ENCODE assay signal across 8 cellular contexts in the genomic region with DNA sequence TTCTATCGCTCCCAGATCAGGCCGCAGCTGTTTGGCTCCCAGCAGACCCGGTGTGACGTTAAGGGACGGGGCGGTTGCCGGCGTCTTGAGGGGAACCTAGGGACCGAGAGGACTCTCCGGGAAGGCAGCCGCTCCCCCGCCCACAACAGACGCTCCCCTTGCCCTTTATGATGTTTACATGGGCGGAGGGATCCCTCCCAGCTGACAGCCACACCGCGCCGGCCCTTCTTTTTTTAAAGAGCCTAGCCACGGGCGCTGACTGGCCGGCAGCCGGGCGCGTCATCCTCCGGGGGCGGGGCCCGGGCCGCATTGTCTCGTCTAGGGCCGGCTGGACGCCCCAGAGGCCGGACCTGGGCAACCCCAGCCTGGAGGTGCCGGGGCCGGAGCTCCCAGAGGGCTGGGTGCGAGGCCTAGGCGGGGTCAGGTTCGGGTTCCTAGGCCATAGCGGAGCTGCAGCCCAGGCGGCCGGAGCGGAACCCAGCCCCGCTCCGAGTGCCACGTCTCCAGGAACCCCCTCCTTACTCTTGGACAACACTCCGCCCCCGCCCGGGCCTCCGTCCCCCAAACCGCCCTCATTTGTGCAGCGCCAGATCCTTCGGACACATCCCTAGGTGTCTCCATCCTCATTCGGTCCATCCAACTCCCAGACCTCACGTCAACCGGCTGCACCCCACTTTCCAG. TPM values are rescaled to one million over a fixed set of nuclear protein-coding genes. Genes with fewer than 3 reads are reported as not detected.
DNase-seq lines count a peak whose midpoint lies in the region; ATAC-seq and TF ChIP-seq lines count a peak whose summit lies in the region.

Gene PCAT6 (plus strand): TSS at position 340 of the 681 bp plus-strand sequence.

- H2AFZ ChIP-seq in smooth muscle cell (ENCODE audit: low read depth) = peak within 1 kb of the TSS; percentile 99

- POLR2A ChIA-PET in A673 (lab: Charles Lee; ENCODE audit: low non-redundant PET) (no interaction called here), WTC11 (lab: Charles Lee) (interaction anchor here (0.5 to 2.2 kb wide), 14 partner anchors 9 to 480 kb away, joined by 3 to 32 read pairs (median 3); partner anchors contain the start of genes KLHL12 and TMEM183A)

- H3K4me3 ChIP-seq in A673 (ENCODE audit: low read depth, low read length, poor library complexity, severe bottlenecking) = peak within 1 kb of the TSS; percentile 65
- peak within 1 kb of the TSS; percentile 75 to 80 for H3K4me3 ChIP-seq in cardiac fibroblast (replicated peaks in 1 of 2; ENCODE audit: low read depth in 2 of 2, low read length in 2 of 2)
- peak within 1 kb of the TSS; percentile 76 for H3K4me3 ChIP-seq in smooth muscle cell

- 1% methylated on average over 43 of the region's 53 CpGs for WGBS in smooth muscle cell (ENCODE audit: low lambda C conversion rate)

- H3K36me3 Mint-ChIP-seq in WTC11 = no peaks in the 10 kb centered on the region
- no peaks in the 10 kb centered on the region for H3K36me3 Mint-ChIP-seq in immature natural killer cell

- H3K4me2 ChIP-seq in smooth muscle cell = peak within 1 kb of the TSS; percentile 95

- TF ChIP-seq CTCF in A673 (conservative IDR thresholded peaks at IDR 0.05; ENCODE audit: low read depth, low read length) = no peak
- no peak for TF ChIP-seq CTCF in WTC11 (IDR thresholded peaks at IDR 0.05)
- TF ChIP-seq CTCF in cardiac fibroblast (IDR thresholded peaks at IDR 0.05; ENCODE audit: low read depth, low read length) = no peak
- no peak for TF ChIP-seq CTCF in smooth muscle cell (IDR thresholded peaks at IDR 0.05; ENCODE audit: borderline replicate concordance, insufficient read depth, poor library complexity, severe bottlenecking)

- H4K20me1 ChIP-seq in smooth muscle cell (ENCODE audit: low read depth) = peaks cover 16% of the 10 kb centered on the region

- intact Hi-C loops in A673 (cut with micrococcal nuclease; ENCODE audit: unreplicated experiment) = no loop called here

- CTCF ChIA-PET in A673 (lab: Charles Lee) (no interaction called here), WTC11 (lab: Charles Lee) (interaction anchor here (1.5 to 1.7 kb wide), 2 partner anchors 51 to 229 kb away, joined by 4 to 5 read pairs; no protein-coding TSS in a partner anchor)

- H3K27me3 ChIP-seq in A673 (replicated peaks; ENCODE audit: insufficient read depth, low read depth, low read length, poor library complexity) = peaks cover 2% of the 10 kb centered on the region
- no peaks in the 10 kb centered on the region for H3K27me3 ChIP-seq in smooth muscle cell (ENCODE audit: low read depth)

- no peaks in the 10 kb centered on the region for H3K9me3 ChIP-seq in A673 (ENCODE audit: low read depth, low read length, poor library complexity, severe bottlenecking)
- H3K9me3 ChIP-seq in smooth muscle cell (replicated peaks; ENCODE audit: low read depth) = no peaks in the 10 kb centered on the region

- H3K9me3 Mint-ChIP-seq in WTC11 (no peaks in the 10 kb centered on the region), immature natural killer cell (no peaks in the 10 kb centered on the region)

- ATAC-seq in GM18867 (IDR thresholded peaks at IDR 0.05; ENCODE audit: unreplicated experiment) = peak; percentile 78
- peak; percentile 70 for ATAC-seq in HG03103 (IDR thresholded peaks at IDR 0.05; ENCODE audit: low read depth, unreplicated experiment)
- peak; percentile 82 for ATAC-seq in WTC11

- no peaks in the 10 kb centered on the region for H3K36me3 ChIP-seq in A673 (ENCODE audit: insufficient read depth, low read length, poor library complexity, severe bottlenecking)
- H3K36me3 ChIP-seq in smooth muscle cell (ENCODE audit: low read depth) = no peaks in the 10 kb centered on the region

- peaks cover 7% of the 10 kb centered on the region for H3K27me3 Mint-ChIP-seq in WTC11 (ENCODE audit: low read depth)
- H3K27me3 Mint-ChIP-seq in immature natural killer cell (ENCODE audit: low read depth in 3 of 3) = peaks cover 2 to 19% (median 17%) of the 10 kb centered on the region in 3 donors

- H3K27ac Mint-ChIP-seq in WTC11 (peak within 1 kb of the TSS; percentile 98), immature natural killer cell (peak within 1 kb of the TSS; percentile 86 to 95 (median 92))

- BruUV-seq in A673 (replicated peaks; lab: Mats Ljungman, UMichigan) = no TSS peak

- peaks cover 13% of the 10 kb centered on the region for H3F3A ChIP-seq in smooth muscle cell (ENCODE audit: low read depth)

- H3K4me1 ChIP-seq in A673 (ENCODE audit: insufficient read depth, low read length, poor library complexity, severe bottlenecking) (peaks cover 5% of the 10 kb centered on the region), smooth muscle cell (ENCODE audit: low read depth) (peaks cover 37% of the 10 kb centered on the region)

- H3K4me3 Mint-ChIP-seq in WTC11 (peak within 1 kb of the TSS; percentile 80), immature natural killer cell (peak within 1 kb of the TSS; percentile 88 to 98 (median 96))

- peak within 1 kb of the TSS; percentile 94 for H3K9ac ChIP-seq in smooth muscle cell (ENCODE audit: low read depth)

- H3K27ac ChIP-seq in A673 (ENCODE audit: low read depth, low read length, poor library complexity, severe bottlenecking) (peak within 1 kb of the TSS; percentile 71), smooth muscle cell (ENCODE audit: low read depth) (peak within 1 kb of the TSS; percentile 96)

- peak; percentile 97 for DNase-seq in A673 (ENCODE audit: low spot score)
- DNase-seq in NCI-H2196 treated with DMSO at 0.1 percent for 48 hours (lab: John Stamatoyannopoulos, UW; ENCODE audit: unreplicated experiment) = peak; percentile 94
- peak; percentile 98 for DNase-seq in WTC11 (ENCODE audit: low spot score)
- peak; percentile 96 to 98 for DNase-seq in cardiac fibroblast (ENCODE audit: low read depth in 2 of 2)
- DNase-seq in immature natural killer cell = peak; percentile 85 to 86 (median 85)
- peak; percentile 76 for DNase-seq in smooth muscle cell (lab: John Stamatoyannopoulos, UW; ENCODE audit: unreplicated experiment)

- peaks cover 27% of the 10 kb centered on the region for H3K79me2 ChIP-seq in smooth muscle cell (ENCODE audit: low read depth)

- H3K4me1 Mint-ChIP-seq in WTC11 (peaks cover 40% of the 10 kb centered on the region), immature natural killer cell (peaks cover 39 to 48% of the 10 kb centered on the region in 2 donors)

TF ChIP-seq in WTC11, 78 proteins besides CTCF, POLR2A, EP300 and RAD21 (continues in another document):
- TF ChIP-seq, protein P1, sequence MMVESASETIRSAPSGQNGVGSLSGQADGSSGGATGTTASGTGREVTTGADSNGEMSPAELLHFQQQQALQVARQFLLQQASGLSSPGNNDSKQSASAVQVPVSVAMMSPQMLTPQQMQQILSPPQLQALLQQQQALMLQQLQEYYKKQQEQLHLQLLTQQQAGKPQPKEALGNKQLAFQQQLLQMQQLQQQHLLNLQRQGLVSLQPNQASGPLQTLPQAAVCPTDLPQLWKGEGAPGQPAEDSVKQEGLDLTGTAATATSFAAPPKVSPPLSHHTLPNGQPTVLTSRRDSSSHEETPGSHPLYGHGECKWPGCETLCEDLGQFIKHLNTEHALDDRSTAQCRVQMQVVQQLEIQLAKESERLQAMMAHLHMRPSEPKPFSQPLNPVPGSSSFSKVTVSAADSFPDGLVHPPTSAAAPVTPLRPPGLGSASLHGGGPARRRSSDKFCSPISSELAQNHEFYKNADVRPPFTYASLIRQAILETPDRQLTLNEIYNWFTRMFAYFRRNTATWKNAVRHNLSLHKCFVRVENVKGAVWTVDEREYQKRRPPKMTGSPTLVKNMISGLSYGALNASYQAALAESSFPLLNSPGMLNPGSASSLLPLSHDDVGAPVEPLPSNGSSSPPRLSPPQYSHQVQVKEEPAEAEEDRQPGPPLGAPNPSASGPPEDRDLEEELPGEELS (CRISPR knock-in tag; IDR thresholded peaks at IDR 0.05) = peak; percentile 17; the same call in 1 of the 2 replicates
- TF ChIP-seq PRDM15 (CRISPR knock-in tag; IDR thresholded peaks at IDR 0.05) (no peak), PRRX2 (CRISPR knock-in tag; IDR thresholded peaks at IDR 0.05) (no peak)

RNA-seq across cellular contexts. Expression of gene PCAT6, which starts in this region (rescaled TPM):
- total RNA-seq in A673 (2021) = 0.84 and 1.7 TPM in 2 replicates
- total RNA-seq in WTC11 (2021) = 11.2 to 13.2 TPM (median 11.7 TPM) in 3 replicates
- polyA plus RNA-seq in immature natural killer cell = under 1 TPM in 1 of 3 donors, not detected in 2; 0.73 TPM
- total RNA-seq in smooth muscle cell = 1.7 and 13.0 TPM in 2 replicates
- polyA plus RNA-seq in smooth muscle cell = 24.9 and 30.1 TPM in 2 replicates

Comparison
In these comparisons a context has a peak if more than half of its experiments do, and no peak if none do; other contexts are left out.
1. Peak in every context shown above with its lines: DNase-seq, ATAC-seq, H3K4me3 ChIP-seq and H3K27ac ChIP-seq.
2. RNA of gene PCAT6 (polyA plus RNA-seq): 24.9 to 30.1 TPM in smooth muscle cell; 0.73 TPM in immature natural killer cell; every median in the first group is over 10 times any median in the second.
3. Peak in DNase-seq in immature natural killer cell; RNA of the gene not detected or under 1 TPM.